23 cellular contexts compared by ENCODE assay signal in the genomic region with DNA sequence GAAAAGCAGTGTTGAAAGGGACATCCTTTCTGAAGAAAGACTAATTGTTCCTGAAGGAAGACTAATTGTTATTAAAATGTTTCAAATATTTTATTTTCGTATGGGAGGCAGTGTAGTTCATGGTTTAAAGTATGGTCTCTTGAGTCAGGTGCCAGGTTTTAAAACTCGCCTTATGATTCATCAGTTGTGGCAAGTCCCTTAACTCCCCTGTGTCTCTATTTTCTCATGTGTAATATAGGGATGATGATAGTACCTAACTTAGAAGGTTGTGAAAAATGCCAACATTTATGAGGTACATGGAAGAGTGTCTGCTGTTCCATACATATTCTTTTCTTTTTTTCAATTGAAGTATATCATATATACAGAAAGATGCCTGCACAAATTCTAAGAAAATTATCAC.
DNase-seq lines count a peak whose midpoint lies in the region; ATAC-seq and TF ChIP-seq lines count a peak whose summit lies in the region.
"Had no signal": no experiment of that assay in that cellular context is flagged by ENCODE, and none has a peak within 500 bp of the region (broad histone marks: within the 10 kb centered on the region; RNA-seq: fewer than 3 reads in every experiment).

No MANE protein-coding gene starts in this region.

- H2BK12ac ChIP-seq in mesenchymal stem cell (ENCODE audit: low read length in 2 of 2), result no peak overlapping the region

- no peak overlapping the region for H3K4me3 ChIP-seq in fibroblast of mammary gland (ENCODE audit: control insufficient read depth, low read depth, low read length)
- no peak overlapping the region for H3K4me3 ChIP-seq in mesenchymal stem cell (ENCODE audit: insufficient read depth in 1 of 2, low read depth in 1 of 2, low read length in 2 of 2)
- H3K4me3 ChIP-seq: BLaER1 treated with 17β-estradiol and CSF1 and Interleukin-3, amounts not matched to agents 10 nM and 100 nM; Peyer's patch; SJCRH30 had no signal

- H3K9ac ChIP-seq in mesenchymal stem cell (ENCODE audit: low read length), result no peak overlapping the region
- H3K9ac ChIP-seq: BLaER1 treated with 17β-estradiol and CSF1 and Interleukin-3, amounts not matched to agents 10 nM and 100 nM; KMS-11 had no signal

- TF ChIP-seq CTCF in fibroblast of mammary gland (conservative IDR thresholded peaks at IDR 0.05; ENCODE audit: control insufficient read depth, insufficient read depth, low read depth, low read length), result no peak

- peaks cover 28% of the 10 kb centered on the region for H3K4me1 Mint-ChIP-seq in activated naive CD8-positive, alpha-beta T cell treated with anti-CD3 and anti-CD28 coated beads, Interleukin-2, amount 50 U/mL, for 24 hours
- H3K4me1 Mint-ChIP-seq in activated naive CD8-positive, alpha-beta T cell treated with anti-CD3 and anti-CD28 coated beads for 36 hours, result no peaks in the 10 kb centered on the region
- H3K4me1 Mint-ChIP-seq: CD4-positive, alpha-beta memory T cell had no signal

- H4K91ac ChIP-seq in mesenchymal stem cell (ENCODE audit: low read length), result no peak overlapping the region

- no peaks in the 10 kb centered on the region for H3K4me1 ChIP-seq in mesenchymal stem cell (ENCODE audit: control insufficient read depth, insufficient read depth, low read depth, low read length)
- H3K4me1 ChIP-seq: Caco-2, Peyer's patch, SJCRH30 had no signal

- no peak overlapping the region for H3K23ac ChIP-seq in mesenchymal stem cell (ENCODE audit: low read length in 2 of 2)

- no peak for DNase-seq in activated CD4-positive, CD25-positive, alpha-beta regulatory T cell treated with anti-CD3 and anti-CD28 coated beads, Interleukin-2, amount 50 U/mL, for 72 hours
- no peak for DNase-seq in activated naive CD8-positive, alpha-beta T cell treated with anti-CD3 and anti-CD28 coated beads, Interleukin-2, amount 50 U/mL, for 24 hours
- DNase-seq in activated naive CD8-positive, alpha-beta T cell treated with anti-CD3 and anti-CD28 coated beads for 36 hours, result no peak
- DNase-seq in fibroblast of mammary gland (ENCODE audit: low read depth) (peak; percentile 14), mesenchymal stem cell (no peak)
- no peak for DNase-seq in stimulated activated CD4-positive, alpha-beta T cell treated with anti-CD3 and anti-CD28 coated beads, Interleukin-12 subunit alpha, Interleukin-12 subunit beta, amount 100 ng/mL, for 4 hours
- DNase-seq: Caco-2; CD4-positive, alpha-beta memory T cell; DMS 273 treated with DMSO at 0.1 percent for 48 hours; DMS79 treated with DMSO at 0.1 percent for 48 hours; IMR-90; NCI-H1694 treated with DMSO at 0.1 percent for 48 hours; NCI-H2081 treated with DMSO at 0.1 percent for 48 hours; NCI-H2171 treated with DMSO at 0.1 percent for 48 hours; NCI-H524 treated with DMSO at 0.1 percent for 48 hours; NCI-H82; Peyer's patch had no signal

- peak; percentile 44 to 72 for ATAC-seq in activated CD4-positive, CD25-positive, alpha-beta regulatory T cell treated with anti-CD3 and anti-CD28 coated beads, Interleukin-2, amount 50 U/mL, for 24 hours
- ATAC-seq in activated naive CD8-positive, alpha-beta T cell treated with anti-CD3 and anti-CD28 coated beads, Interleukin-2, amount 50 U/mL, for 24 hours, result peak; percentile 46
- ATAC-seq in GM21390 (IDR thresholded peaks at IDR 0.05; ENCODE audit: unreplicated experiment), result no peak

- no peak overlapping the region for H2AFZ ChIP-seq in mesenchymal stem cell (ENCODE audit: low read depth, low read length)

- peaks cover 9% of the 10 kb centered on the region for H3K36me3 Mint-ChIP-seq in activated naive CD8-positive, alpha-beta T cell treated with anti-CD3 and anti-CD28 coated beads, Interleukin-2, amount 50 U/mL, for 24 hours (ENCODE audit: low read depth)
- H3K36me3 Mint-ChIP-seq in activated naive CD8-positive, alpha-beta T cell treated with anti-CD3 and anti-CD28 coated beads for 36 hours, result no peaks in the 10 kb centered on the region
- H3K36me3 Mint-ChIP-seq: CD4-positive, alpha-beta memory T cell had no signal

- no peak overlapping the region for H4K8ac ChIP-seq in mesenchymal stem cell (ENCODE audit: low read length)

- H3K27ac Mint-ChIP-seq in activated naive CD8-positive, alpha-beta T cell treated with anti-CD3 and anti-CD28 coated beads, Interleukin-2, amount 50 U/mL, for 24 hours, result no peak overlapping the region
- H3K27ac Mint-ChIP-seq in activated naive CD8-positive, alpha-beta T cell treated with anti-CD3 and anti-CD28 coated beads for 36 hours, result no peak overlapping the region

- peaks cover 0 to 4% of the 10 kb centered on the region in 2 experiments for H3K36me3 ChIP-seq in mesenchymal stem cell (ENCODE audit: control insufficient read depth in 1 of 2, insufficient read depth in 2 of 2, low read depth in 1 of 2, low read length in 2 of 2)
- H3K36me3 ChIP-seq: Peyer's patch, SJCRH30 had no signal

- no peak overlapping the region for H3K14ac ChIP-seq in mesenchymal stem cell (ENCODE audit: low read length in 2 of 2)

- H3K79me1 ChIP-seq in mesenchymal stem cell (replicated peaks; ENCODE audit: low read length, poor library complexity, severe bottlenecking), result no peaks in the 10 kb centered on the region

- peaks cover 48% of the 10 kb centered on the region for H3K9me3 ChIP-seq in mesenchymal stem cell (ENCODE audit: control insufficient read depth, low read length)
- H3K9me3 ChIP-seq: Caco-2, SJCRH30 had no signal

- no peak overlapping the region for H2BK15ac ChIP-seq in mesenchymal stem cell (ENCODE audit: low read depth, poor library complexity, severe bottlenecking)

- H3K18ac ChIP-seq in mesenchymal stem cell (ENCODE audit: low read depth in 1 of 2, low read length in 2 of 2), result no peak overlapping the region

- H3K4ac ChIP-seq in mesenchymal stem cell (ENCODE audit: low read depth in 1 of 2, low read length in 2 of 2), result no peak overlapping the region

- H2BK5ac ChIP-seq in mesenchymal stem cell (ENCODE audit: low read depth, low read length, poor library complexity, severe bottlenecking), result no peak overlapping the region

- no peaks in the 10 kb centered on the region for H3K27me3 ChIP-seq in mesenchymal stem cell (ENCODE audit: control insufficient read depth in 1 of 2, insufficient read depth in 1 of 2, low read length in 2 of 2)
- H3K27me3 ChIP-seq: BLaER1 treated with 17β-estradiol and CSF1 and Interleukin-3, amounts not matched to agents 10 nM and 100 nM; Peyer's patch; SJCRH30 had no signal

- peaks cover 2% of the 10 kb centered on the region for H3K27me3 Mint-ChIP-seq in activated naive CD8-positive, alpha-beta T cell treated with anti-CD3 and anti-CD28 coated beads, Interleukin-2, amount 50 U/mL, for 24 hours
- H3K27me3 Mint-ChIP-seq in activated naive CD8-positive, alpha-beta T cell treated with anti-CD3 and anti-CD28 coated beads for 36 hours, result no peaks in the 10 kb centered on the region

- no peak overlapping the region for H3K4me2 ChIP-seq in mesenchymal stem cell (ENCODE audit: low read length, poor library complexity, severe bottlenecking)
- H3K4me2 ChIP-seq: BLaER1 treated with 17β-estradiol and CSF1 and Interleukin-3, amounts not matched to agents 10 nM and 100 nM; KMS-11 had no signal

- H3K9me3 Mint-ChIP-seq in activated naive CD8-positive, alpha-beta T cell treated with anti-CD3 and anti-CD28 coated beads, Interleukin-2, amount 50 U/mL, for 24 hours, result peaks cover 22% of the 10 kb centered on the region
- H3K9me3 Mint-ChIP-seq in activated naive CD8-positive, alpha-beta T cell treated with anti-CD3 and anti-CD28 coated beads for 36 hours, result peaks cover 12% of the 10 kb centered on the region

- WGBS in mesenchymal stem cell, result 83% methylated on average over 1 of the region's 2 CpGs

- H2BK120ac ChIP-seq in mesenchymal stem cell (ENCODE audit: low read depth, low read length), result no peak overlapping the region

- H3K27ac ChIP-seq in mesenchymal stem cell (ENCODE audit: low read length, poor library complexity, severe bottlenecking), result no peak overlapping the region
- H3K27ac ChIP-seq: 22Rv1; BLaER1 treated with 17β-estradiol and CSF1 and Interleukin-3, amounts not matched to agents 10 nM and 100 nM; KMS-11; Peyer's patch; SJCRH30 had no signal

- no peak overlapping the region for H2AK5ac ChIP-seq in mesenchymal stem cell (ENCODE audit: low read length, severe bottlenecking)

- no peak overlapping the region for H3K4me3 Mint-ChIP-seq in activated naive CD8-positive, alpha-beta T cell treated with anti-CD3 and anti-CD28 coated beads, Interleukin-2, amount 50 U/mL, for 24 hours
- H3K4me3 Mint-ChIP-seq in activated naive CD8-positive, alpha-beta T cell treated with anti-CD3 and anti-CD28 coated beads for 36 hours, result no peak overlapping the region
- H3K4me3 Mint-ChIP-seq: CD4-positive, alpha-beta memory T cell had no signal
